In genomic region chr19:42290523-42291436, GRCh38 we compare ENCODE assay signal across 8 cellular contexts. TPM values are rescaled to one million over a fixed set of nuclear protein-coding genes. Genes with fewer than 3 reads are reported as not detected.
A peak's percentile ranks its signal among the peaks of the same experiment; 100 is the strongest.
DNase-seq lines count a peak whose midpoint lies in the region; ATAC-seq and TF ChIP-seq lines count a peak whose summit lies in the region.

No MANE protein-coding gene starts in this region.

- H3K27me3 ChIP-seq in SJSA1 (replicated peaks): no peaks in the 10 kb centered on the region

- intact Hi-C loops in mucosa of descending colon (cut with DNase I, micrococcal nuclease): no loop called here

- H3K4me1 ChIP-seq in SJSA1 (replicated peaks): no peaks in the 10 kb centered on the region; the same call in 1 of the 2 replicates
- peaks cover 11% of the 10 kb centered on the region for H3K4me1 ChIP-seq in mucosa of descending colon (ENCODE audit: low read depth)

- no peak overlapping the region for H3K4me3 ChIP-seq in SJSA1
- H3K4me3 ChIP-seq in astrocyte of the cerebellum (ENCODE audit: low read depth, low read length): no peak overlapping the region
- H3K4me3 ChIP-seq in mucosa of descending colon: no peak overlapping the region

- H3K9me3 ChIP-seq in SJSA1 (replicated peaks) (no peaks in the 10 kb centered on the region), mucosa of descending colon (no peaks in the 10 kb centered on the region)

- ATAC-seq in mucosa of descending colon (peak; percentile 42), HG02981 (IDR thresholded peaks at IDR 0.05; ENCODE audit: unreplicated experiment) (no peak), GM21360 (IDR thresholded peaks at IDR 0.05; ENCODE audit: unreplicated experiment) (no peak)

- peaks cover 87% of the 10 kb centered on the region for H3K36me3 ChIP-seq in SJSA1
- H3K36me3 ChIP-seq in mucosa of descending colon (ENCODE audit: low read depth): peaks cover 3% of the 10 kb centered on the region

- TF ChIP-seq CTCF in astrocyte of the cerebellum (IDR thresholded peaks at IDR 0.05; ENCODE audit: low read depth, low read length, missing control alignments) (peak; percentile 17), mucosa of descending colon (IDR thresholded peaks at IDR 0.05) (peak; percentile 13)

- H3K27ac ChIP-seq in SJSA1: no peak overlapping the region

- in situ Hi-C loops in astrocyte of the cerebellum (cut with HindIII; ENCODE audit: low sequenced_read_pairs): no loop called here

- DNase-seq in NCI-H82 (lab: John Stamatoyannopoulos, UW): peak; percentile 77
- DNase-seq in NCI-H82 treated with DMSO at 0.1 percent for 48 hours (lab: John Stamatoyannopoulos, UW; ENCODE audit: unreplicated experiment): no peak
- DNase-seq in SJSA1 (ENCODE audit: low read depth in 1 of 2, low spot score in 2 of 2): peak; percentile 38 to 76
- DNase-seq in astrocyte of the cerebellum (ENCODE audit: low read depth): no peak
- DNase-seq in mucosa of descending colon: peak in 2 of 3 donors; percentile 50 to 56
- no peak for DNase-seq in SKM-1 (lab: John Stamatoyannopoulos, UW; ENCODE audit: unreplicated experiment)

RNA-seq across cellular contexts. Expression of gene PRR19, which starts 11.2 kb away (rescaled TPM):
- total RNA-seq in SJSA1 (2014; rRNA removed; shearing (Covaris generic)): 0.55 and 2.5 TPM in 2 replicates
- 1 to 10 TPM in 1 of 3 donors, not detected in 2; 1.0 TPM for total RNA-seq in mucosa of descending colon

RNA-seq across cellular contexts. Expression of gene PAFAH1B3, which starts 11.6 kb away (rescaled TPM):
- 17.9 and 23.0 TPM in 2 replicates for total RNA-seq in SJSA1 (2014; rRNA removed; shearing (Covaris generic))
- total RNA-seq in mucosa of descending colon: 10 to 100 TPM; 15.3 to 32.6 (median 22.9) TPM

RNA-seq across cellular contexts. Expression of gene CIC, which starts 21.7 kb away (rescaled TPM):
- total RNA-seq in SJSA1 (2014; rRNA removed; shearing (Covaris generic)): 13.0 and 21.5 TPM in 2 replicates
- 10 to 100 TPM; 47.3 to 78.0 (median 50.0) TPM for total RNA-seq in mucosa of descending colon

RNA-seq across cellular contexts. Expression of gene TMEM145, which starts 22.3 kb away (rescaled TPM):
- not detected in 2 replicates for total RNA-seq in SJSA1 (2014; rRNA removed; shearing (Covaris generic))
- total RNA-seq in mucosa of descending colon: under 1 TPM in 2 of 3 donors, not detected in 1; 0.17 to 0.63 TPM

RNA-seq across cellular contexts. Expression of gene MEGF8, which starts 34.7 kb away (rescaled TPM):
- 12.1 and 16.1 TPM in 2 replicates for total RNA-seq in SJSA1 (2014; rRNA removed; shearing (Covaris generic))
- 10 to 100 TPM; 17.6 to 27.0 (median 23.9) TPM for total RNA-seq in mucosa of descending colon

Comparison
In these comparisons a context has a peak if more than half of its experiments do, and no peak if none do; other contexts are left out.
1. DNase-seq: peak in NCI-H82 (single experiment), SJSA1 (2 of 2) and mucosa of descending colon (2 of 3); none in NCI-H82 treated with DMSO at 0.1 percent for 48 hours (single experiment), astrocyte of the cerebellum (single experiment) and SKM-1 (single experiment).